Comparison of ENCODE assay signal across 8 cellular contexts in genomic region chr18:44579028-44579692, GRCh38.
DNase-seq lines count a peak whose midpoint lies in the region; ATAC-seq lines count a peak whose summit lies in the region.

No MANE protein-coding gene starts in this region.

- peak overlapping the region in 1 of 2 experiments; percentile 73 for H3K18ac ChIP-seq in mesenchymal stem cell (ENCODE audit: low read depth in 1 of 2, low read length in 2 of 2)

- peaks cover under 1% of the 10 kb centered on the region for H3K27me3 Mint-ChIP-seq in activated CD8-positive, alpha-beta T cell treated with anti-CD3 and anti-CD28 coated beads, Interleukin-2, amount 10 ng/mL, durations not matched to agents 7 days and 5 days (ENCODE audit: low read depth)

- CTCF ChIA-PET in activated CD8-positive, alpha-beta T cell treated with anti-CD3 and anti-CD28 coated beads, Interleukin-2, amount 10 ng/mL, durations not matched to agents 7 days and 5 days (lab: Charles Lee), result interaction anchor here (0.7 to 1.5 kb wide), 5 partner anchors 9 to 115 kb away, joined by 3 to 7 read pairs (median 3); no protein-coding TSS in a partner anchor

- ATAC-seq in HG03565 (IDR thresholded peaks at IDR 0.05; ENCODE audit: unreplicated experiment), result peak; percentile 65
- ATAC-seq in activated CD8-positive, alpha-beta T cell treated with anti-CD3 and anti-CD28 coated beads, Interleukin-2, amount 10 ng/mL, durations not matched to agents 7 days and 5 days, result no peak
- ATAC-seq in GM19324 (IDR thresholded peaks at IDR 0.05; ENCODE audit: low FRiP score, unreplicated experiment), result no peak

- no peaks in the 10 kb centered on the region for H3K79me1 ChIP-seq in mesenchymal stem cell (replicated peaks; ENCODE audit: low read length, poor library complexity, severe bottlenecking)

- no peaks in the 10 kb centered on the region for H3K36me3 Mint-ChIP-seq in activated CD8-positive, alpha-beta T cell treated with anti-CD3 and anti-CD28 coated beads, Interleukin-2, amount 10 ng/mL, durations not matched to agents 7 days and 5 days (ENCODE audit: low read depth)

- peak overlapping the region in 1 of 2 experiments; percentile 92 for H2BK12ac ChIP-seq in mesenchymal stem cell (ENCODE audit: low read length in 2 of 2)

- no peak overlapping the region for H3K4me2 ChIP-seq in mesenchymal stem cell (ENCODE audit: low read length, poor library complexity, severe bottlenecking)

- DNase-seq in NCI-H2171 treated with DMSO at 0.1 percent for 48 hours (lab: John Stamatoyannopoulos, UW) (peak; percentile 8), NCI-H2171 (lab: John Stamatoyannopoulos, UW) (no peak), mesenchymal stem cell (peak; percentile 72), NCI-H2081 treated with DMSO at 0.1 percent for 48 hours (lab: John Stamatoyannopoulos, UW) (no peak), UCSD-AML1 (lab: John Stamatoyannopoulos, UW; ENCODE audit: unreplicated experiment) (no peak)
- DNase-seq in activated CD8-positive, alpha-beta T cell treated with anti-CD3 and anti-CD28 coated beads, Interleukin-2, amount 10 ng/mL, durations not matched to agents 7 days and 5 days, result peak; percentile 21

- H3K27me3 ChIP-seq in mesenchymal stem cell (ENCODE audit: control insufficient read depth in 1 of 2, insufficient read depth in 1 of 2, low read length in 2 of 2), result no peaks in the 10 kb centered on the region

- H3K36me3 ChIP-seq in mesenchymal stem cell (ENCODE audit: control insufficient read depth in 1 of 2, insufficient read depth in 2 of 2, low read depth in 1 of 2, low read length in 2 of 2), result no peaks in the 10 kb centered on the region

- no peak overlapping the region for H3K4ac ChIP-seq in mesenchymal stem cell (ENCODE audit: low read depth in 1 of 2, low read length in 2 of 2)

- H3K23ac ChIP-seq in mesenchymal stem cell (ENCODE audit: low read length in 2 of 2), result no peak overlapping the region

- H4K8ac ChIP-seq in mesenchymal stem cell (ENCODE audit: low read length), result no peak overlapping the region

- no peak overlapping the region for H3K4me3 Mint-ChIP-seq in activated CD8-positive, alpha-beta T cell treated with anti-CD3 and anti-CD28 coated beads, Interleukin-2, amount 10 ng/mL, durations not matched to agents 7 days and 5 days

- no peak overlapping the region for H3K9ac ChIP-seq in mesenchymal stem cell (ENCODE audit: low read length)

- no peak overlapping the region for H3K27ac Mint-ChIP-seq in activated CD8-positive, alpha-beta T cell treated with anti-CD3 and anti-CD28 coated beads, Interleukin-2, amount 10 ng/mL, durations not matched to agents 7 days and 5 days

- WGBS in mesenchymal stem cell, result 26% methylated on average over 8 of the region's 9 CpGs

- peaks cover 13% of the 10 kb centered on the region for H3K4me1 Mint-ChIP-seq in activated CD8-positive, alpha-beta T cell treated with anti-CD3 and anti-CD28 coated beads, Interleukin-2, amount 10 ng/mL, durations not matched to agents 7 days and 5 days (ENCODE audit: low read depth)

- peak overlapping the region in 1 of 2 experiments; percentile 26 for H3K14ac ChIP-seq in mesenchymal stem cell (ENCODE audit: low read length in 2 of 2)

- H2BK5ac ChIP-seq in mesenchymal stem cell (ENCODE audit: low read depth, low read length, poor library complexity, severe bottlenecking), result no peak overlapping the region

- no peak overlapping the region for H2AK5ac ChIP-seq in mesenchymal stem cell (ENCODE audit: low read length, severe bottlenecking)

- no peak overlapping the region for H2BK120ac ChIP-seq in mesenchymal stem cell (ENCODE audit: low read depth, low read length)

- peaks cover 4% of the 10 kb centered on the region for H3K9me3 ChIP-seq in mesenchymal stem cell (ENCODE audit: control insufficient read depth, low read length)

- peak overlapping the region; percentile 51 for H3K27ac ChIP-seq in mesenchymal stem cell (ENCODE audit: low read length, poor library complexity, severe bottlenecking)

- H4K91ac ChIP-seq in mesenchymal stem cell (ENCODE audit: low read length), result no peak overlapping the region

- no peaks in the 10 kb centered on the region for H3K9me3 Mint-ChIP-seq in activated CD8-positive, alpha-beta T cell treated with anti-CD3 and anti-CD28 coated beads, Interleukin-2, amount 10 ng/mL, durations not matched to agents 7 days and 5 days (ENCODE audit: insufficient read depth)

- no peak overlapping the region for H2BK15ac ChIP-seq in mesenchymal stem cell (ENCODE audit: low read depth, poor library complexity, severe bottlenecking)

- H3K4me3 ChIP-seq in mesenchymal stem cell (ENCODE audit: insufficient read depth in 1 of 2, low read depth in 1 of 2, low read length in 2 of 2), result no peak overlapping the region

- H3K4me1 ChIP-seq in mesenchymal stem cell (ENCODE audit: control insufficient read depth, insufficient read depth, low read depth, low read length), result peaks cover 2% of the 10 kb centered on the region

- POLR2A ChIA-PET in activated CD8-positive, alpha-beta T cell treated with anti-CD3 and anti-CD28 coated beads, Interleukin-2, amount 10 ng/mL, durations not matched to agents 7 days and 5 days (lab: Charles Lee), result no interaction called here

- H2AFZ ChIP-seq in mesenchymal stem cell (ENCODE audit: low read depth, low read length), result peak overlapping the region; percentile 46

Comparison
In these comparisons a context has a peak if more than half of its experiments do, and no peak if none do; other contexts are left out.
1. DNase-seq: peak in NCI-H2171 treated with DMSO at 0.1 percent for 48 hours (single experiment), activated CD8-positive, alpha-beta T cell treated with anti-CD3 and anti-CD28 coated beads, Interleukin-2, amount 10 ng/mL, durations not matched to agents 7 days and 5 days (single experiment) and mesenchymal stem cell (single experiment); none in NCI-H2171 (single experiment), NCI-H2081 treated with DMSO at 0.1 percent for 48 hours (single experiment) and UCSD-AML1 (single experiment).